1 cellular context compared by ENCODE assay signal in the genomic region with DNA sequence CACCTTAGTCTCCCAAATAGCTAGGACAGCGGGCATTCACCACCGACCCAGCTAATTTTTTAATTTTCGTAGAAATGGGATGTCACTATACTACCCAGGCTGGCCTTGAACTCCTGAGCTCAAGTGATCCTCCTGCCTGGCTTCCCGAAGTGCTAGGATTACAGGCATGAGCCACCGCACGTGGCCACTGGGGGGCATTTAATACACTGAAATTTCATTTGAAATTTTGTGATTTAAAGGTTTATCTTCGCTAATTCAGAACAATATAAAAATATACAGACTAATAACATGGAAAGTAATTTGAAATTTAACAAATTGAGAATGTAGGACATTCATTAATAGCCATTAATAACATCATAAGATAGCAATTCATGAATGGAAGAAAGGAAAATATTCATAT.
TF ChIP-seq lines count a peak whose summit lies in the region.

No MANE protein-coding gene starts in this region.

TF ChIP-seq in K562, 482 proteins besides CTCF, POLR2A, EP300 and RAD21:
- TF ChIP-seq, protein P1, sequence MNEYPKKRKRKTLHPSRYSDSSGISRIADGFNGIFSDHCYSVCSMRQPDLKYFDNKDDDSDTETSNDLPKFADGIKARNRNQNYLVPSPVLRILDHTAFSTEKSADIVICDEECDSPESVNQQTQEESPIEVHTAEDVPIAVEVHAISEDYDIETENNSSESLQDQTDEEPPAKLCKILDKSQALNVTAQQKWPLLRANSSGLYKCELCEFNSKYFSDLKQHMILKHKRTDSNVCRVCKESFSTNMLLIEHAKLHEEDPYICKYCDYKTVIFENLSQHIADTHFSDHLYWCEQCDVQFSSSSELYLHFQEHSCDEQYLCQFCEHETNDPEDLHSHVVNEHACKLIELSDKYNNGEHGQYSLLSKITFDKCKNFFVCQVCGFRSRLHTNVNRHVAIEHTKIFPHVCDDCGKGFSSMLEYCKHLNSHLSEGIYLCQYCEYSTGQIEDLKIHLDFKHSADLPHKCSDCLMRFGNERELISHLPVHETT (CRISPR knock-in tag; conservative IDR thresholded peaks at IDR 0.05 in 1 of 2, IDR thresholded peaks at IDR 0.05 in 1 of 2): no peak
- TF ChIP-seq, protein P2, sequence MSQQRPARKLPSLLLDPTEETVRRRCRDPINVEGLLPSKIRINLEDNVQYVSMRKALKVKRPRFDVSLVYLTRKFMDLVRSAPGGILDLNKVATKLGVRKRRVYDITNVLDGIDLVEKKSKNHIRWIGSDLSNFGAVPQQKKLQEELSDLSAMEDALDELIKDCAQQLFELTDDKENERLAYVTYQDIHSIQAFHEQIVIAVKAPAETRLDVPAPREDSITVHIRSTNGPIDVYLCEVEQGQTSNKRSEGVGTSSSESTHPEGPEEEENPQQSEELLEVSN (IDR thresholded peaks at IDR 0.05; ENCODE audit: borderline replicate concordance in 1 of 2, extremely low read depth in 1 of 2, insufficient read depth in 1 of 2, insufficient read length in 1 of 2, low read depth in 1 of 2, low read length in 1 of 2, poor library complexity in 1 of 2, severe bottlenecking in 1 of 2): no peak
- no peak for TF ChIP-seq PTRF (tag; IDR thresholded peaks at IDR 0.05)
- TF ChIP-seq PPARD (CRISPR knock-in tag; IDR thresholded peaks at IDR 0.05): no peak
- no peak for TF ChIP-seq KLF6 (CRISPR knock-in tag; IDR thresholded peaks at IDR 0.05; ENCODE audit: borderline replicate concordance)
- TF ChIP-seq NONO (IDR thresholded peaks at IDR 0.05; ENCODE audit: low read depth in 2 of 2, low read length in 1 of 2): no peak
- no peak for TF ChIP-seq PHTF2 (CRISPR knock-in tag; IDR thresholded peaks at IDR 0.05)
- no peak for TF ChIP-seq THRAP3 (IDR thresholded peaks at IDR 0.05; ENCODE audit: borderline replicate concordance)
- TF ChIP-seq MAFK (IDR thresholded peaks at IDR 0.05; ENCODE audit: low read length): no peak
- TF ChIP-seq, protein P3, sequence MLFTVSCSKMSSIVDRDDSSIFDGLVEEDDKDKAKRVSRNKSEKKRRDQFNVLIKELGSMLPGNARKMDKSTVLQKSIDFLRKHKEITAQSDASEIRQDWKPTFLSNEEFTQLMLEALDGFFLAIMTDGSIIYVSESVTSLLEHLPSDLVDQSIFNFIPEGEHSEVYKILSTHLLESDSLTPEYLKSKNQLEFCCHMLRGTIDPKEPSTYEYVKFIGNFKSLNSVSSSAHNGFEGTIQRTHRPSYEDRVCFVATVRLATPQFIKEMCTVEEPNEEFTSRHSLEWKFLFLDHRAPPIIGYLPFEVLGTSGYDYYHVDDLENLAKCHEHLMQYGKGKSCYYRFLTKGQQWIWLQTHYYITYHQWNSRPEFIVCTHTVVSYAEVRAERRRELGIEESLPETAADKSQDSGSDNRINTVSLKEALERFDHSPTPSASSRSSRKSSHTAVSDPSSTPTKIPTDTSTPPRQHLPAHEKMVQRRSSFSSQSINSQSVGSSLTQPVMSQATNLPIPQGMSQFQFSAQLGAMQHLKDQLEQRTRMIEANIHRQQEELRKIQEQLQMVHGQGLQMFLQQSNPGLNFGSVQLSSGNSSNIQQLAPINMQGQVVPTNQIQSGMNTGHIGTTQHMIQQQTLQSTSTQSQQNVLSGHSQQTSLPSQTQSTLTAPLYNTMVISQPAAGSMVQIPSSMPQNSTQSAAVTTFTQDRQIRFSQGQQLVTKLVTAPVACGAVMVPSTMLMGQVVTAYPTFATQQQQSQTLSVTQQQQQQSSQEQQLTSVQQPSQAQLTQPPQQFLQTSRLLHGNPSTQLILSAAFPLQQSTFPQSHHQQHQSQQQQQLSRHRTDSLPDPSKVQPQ (CRISPR knock-in tag; IDR thresholded peaks at IDR 0.05; ENCODE audit: borderline replicate concordance): no peak
- TF ChIP-seq FOS (IDR thresholded peaks at IDR 0.05; ENCODE audit: extremely low read depth, insufficient read length): no peak
- TF ChIP-seq MAFG (tag; conservative IDR thresholded peaks at IDR 0.05): no peak
- TF ChIP-seq ZNF408 (CRISPR knock-in tag; IDR thresholded peaks at IDR 0.05; ENCODE audit: low read depth): no peak
- no peak for TF ChIP-seq ZNF263 (CRISPR knock-in tag; IDR thresholded peaks at IDR 0.05; ENCODE audit: borderline replicate concordance)
- no peak for TF ChIP-seq KDM1A (IDR thresholded peaks at IDR 0.05)
- TF ChIP-seq, protein P4, sequence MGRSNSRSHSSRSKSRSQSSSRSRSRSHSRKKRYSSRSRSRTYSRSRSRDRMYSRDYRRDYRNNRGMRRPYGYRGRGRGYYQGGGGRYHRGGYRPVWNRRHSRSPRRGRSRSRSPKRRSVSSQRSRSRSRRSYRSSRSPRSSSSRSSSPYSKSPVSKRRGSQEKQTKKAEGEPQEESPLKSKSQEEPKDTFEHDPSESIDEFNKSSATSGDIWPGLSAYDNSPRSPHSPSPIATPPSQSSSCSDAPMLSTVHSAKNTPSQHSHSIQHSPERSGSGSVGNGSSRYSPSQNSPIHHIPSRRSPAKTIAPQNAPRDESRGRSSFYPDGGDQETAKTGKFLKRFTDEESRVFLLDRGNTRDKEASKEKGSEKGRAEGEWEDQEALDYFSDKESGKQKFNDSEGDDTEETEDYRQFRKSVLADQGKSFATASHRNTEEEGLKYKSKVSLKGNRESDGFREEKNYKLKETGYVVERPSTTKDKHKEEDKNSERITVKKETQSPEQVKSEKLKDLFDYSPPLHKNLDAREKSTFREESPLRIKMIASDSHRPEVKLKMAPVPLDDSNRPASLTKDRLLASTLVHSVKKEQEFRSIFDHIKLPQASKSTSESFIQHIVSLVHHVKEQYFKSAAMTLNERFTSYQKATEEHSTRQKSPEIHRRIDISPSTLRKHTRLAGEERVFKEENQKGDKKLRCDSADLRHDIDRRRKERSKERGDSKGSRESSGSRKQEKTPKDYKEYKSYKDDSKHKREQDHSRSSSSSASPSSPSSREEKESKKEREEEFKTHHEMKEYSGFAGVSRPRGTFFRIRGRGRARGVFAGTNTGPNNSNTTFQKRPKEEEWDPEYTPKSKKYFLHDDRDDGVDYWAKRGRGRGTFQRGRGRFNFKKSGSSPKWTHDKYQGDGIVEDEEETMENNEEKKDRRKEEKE (IDR thresholded peaks at IDR 0.05; ENCODE audit: borderline replicate concordance in 1 of 2, control insufficient read depth in 1 of 2, low read depth in 2 of 2, low read length in 1 of 2): no peak
- no peak for TF ChIP-seq PTBP1 (IDR thresholded peaks at IDR 0.05; ENCODE audit: low read depth, low read length)
- no peak for TF ChIP-seq HMG20A (CRISPR knock-in tag; conservative IDR thresholded peaks at IDR 0.05)
- TF ChIP-seq, protein P5, sequence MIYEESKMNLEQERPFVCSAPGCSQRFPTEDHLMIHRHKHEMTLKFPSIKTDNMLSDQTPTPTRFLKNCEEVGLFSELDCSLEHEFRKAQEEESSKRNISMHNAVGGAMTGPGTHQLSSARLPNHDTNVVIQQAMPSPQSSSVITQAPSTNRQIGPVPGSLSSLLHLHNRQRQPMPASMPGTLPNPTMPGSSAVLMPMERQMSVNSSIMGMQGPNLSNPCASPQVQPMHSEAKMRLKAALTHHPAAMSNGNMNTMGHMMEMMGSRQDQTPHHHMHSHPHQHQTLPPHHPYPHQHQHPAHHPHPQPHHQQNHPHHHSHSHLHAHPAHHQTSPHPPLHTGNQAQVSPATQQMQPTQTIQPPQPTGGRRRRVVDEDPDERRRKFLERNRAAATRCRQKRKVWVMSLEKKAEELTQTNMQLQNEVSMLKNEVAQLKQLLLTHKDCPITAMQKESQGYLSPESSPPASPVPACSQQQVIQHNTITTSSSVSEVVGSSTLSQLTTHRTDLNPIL (CRISPR knock-in tag; IDR thresholded peaks at IDR 0.05): no peak
- TF ChIP-seq RBM25 (IDR thresholded peaks at IDR 0.05; ENCODE audit: low read depth, low read length, severe bottlenecking): no peak
